17 cellular contexts compared by ENCODE assay signal in the genomic region with DNA sequence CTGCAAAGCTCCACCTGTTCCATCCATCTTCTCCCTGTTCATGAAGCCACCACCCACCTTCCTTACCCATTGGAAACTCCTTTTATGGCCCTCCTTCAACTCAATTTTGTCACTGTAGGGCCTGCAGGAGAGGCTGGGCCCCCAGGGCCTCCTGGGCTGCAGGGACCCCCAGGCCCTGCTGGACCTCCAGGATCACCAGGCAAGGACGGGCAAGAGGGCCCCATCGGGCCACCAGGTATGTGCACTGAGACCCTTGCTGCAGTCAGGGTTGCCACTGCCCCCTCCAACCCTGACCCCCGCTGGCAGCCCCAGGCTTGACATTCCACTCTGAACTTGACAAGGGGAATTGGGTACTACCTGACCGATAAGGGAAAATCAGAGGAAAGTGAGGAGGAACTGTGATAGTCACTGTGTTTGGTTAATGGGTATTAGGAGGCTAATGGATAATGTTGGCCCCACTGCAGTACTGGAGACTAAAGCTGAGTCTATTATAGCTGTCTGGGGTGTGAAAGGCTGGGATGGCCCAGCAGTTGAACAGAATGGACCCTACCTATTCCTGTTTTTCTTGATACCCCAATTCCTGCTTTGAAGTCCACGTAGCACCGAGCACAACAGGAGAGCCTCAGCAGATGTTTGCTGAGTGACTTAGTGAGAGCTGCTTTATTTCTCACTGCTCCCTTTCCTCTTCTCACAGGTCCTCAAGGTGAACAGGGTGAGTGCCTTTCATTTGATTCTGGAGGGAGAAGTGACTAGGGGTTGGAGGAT. TPM values are rescaled to one million over a fixed set of nuclear protein-coding genes. Genes with fewer than 3 reads are reported as not detected.
DNase-seq lines count a peak whose midpoint lies in the region; ATAC-seq, FAIRE-seq and TF ChIP-seq lines count a peak whose summit lies in the region.
"Had no signal": no experiment of that assay in that cellular context is flagged by ENCODE, and none has a peak within 500 bp of the region (broad histone marks: within the 10 kb centered on the region; RNA-seq: fewer than 3 reads in every experiment).

No MANE protein-coding gene starts in this region.

- intact Hi-C loops in activated CD8-positive, alpha-beta T cell treated with anti-CD3 and anti-CD28 coated beads for 36 hours (cut with micrococcal nuclease): loop anchor here (5.0 kb wide), 1 partner anchor 122 kb away; no protein-coding TSS in a partner anchor

- no peak overlapping the region for H4K8ac ChIP-seq in mesendoderm (ENCODE audit: low read depth, low read length)

- no peak overlapping the region for H2AK5ac ChIP-seq in mesendoderm (ENCODE audit: low read length)

- H2BK5ac ChIP-seq in mesendoderm (ENCODE audit: low read length): no peak overlapping the region

- peak overlapping the region; percentile 44 for H3K56ac ChIP-seq in mesendoderm (ENCODE audit: low read length)

- H3K4me1 ChIP-seq in mesendoderm (ENCODE audit: control insufficient read depth, low read depth, low read length) (peaks cover 2% of the 10 kb centered on the region), stomach smooth muscle (ENCODE audit: control insufficient read depth, insufficient read depth, low read length) (peaks cover 77% of the 10 kb centered on the region)

- H3K4ac ChIP-seq in mesendoderm (ENCODE audit: low read depth, low read length): no peak overlapping the region

- H3K9me3 ChIP-seq in stomach smooth muscle (ENCODE audit: control insufficient read depth in 2 of 2, low read length in 2 of 2): no peaks in the 10 kb centered on the region

- H3K23ac ChIP-seq in mesendoderm (ENCODE audit: low read length): no peak overlapping the region

- H3K27me3 ChIP-seq in mesendoderm (ENCODE audit: insufficient read depth, low read length, poor library complexity) (no peaks in the 10 kb centered on the region), stomach smooth muscle (ENCODE audit: control insufficient read depth in 1 of 2, insufficient read depth in 2 of 2, low read length in 2 of 2) (no peaks in the 10 kb centered on the region)

- no peak for ATAC-seq in activated T-cell treated with anti-CD3 and anti-CD28 coated beads, Interleukin-2, amount 50 U/mL, for 72 hours (replicated peaks in 1 of 2)
- no peak for ATAC-seq in activated T-cell treated with anti-CD3 and anti-CD28 coated beads, Interleukin-2, amount 50 U/mL, for 4 hours
- no peak for ATAC-seq in activated CD8-positive, alpha-beta T cell treated with anti-CD3 and anti-CD28 coated beads for 36 hours
- ATAC-seq in GM18867 (IDR thresholded peaks at IDR 0.05; ENCODE audit: unreplicated experiment): no peak

- DNase-seq in activated T-cell treated with anti-CD3 and anti-CD28 coated beads, Interleukin-2, amount 50 U/mL, for 72 hours: no peak
- DNase-seq in activated T-cell treated with anti-CD3 and anti-CD28 coated beads, Interleukin-2, amount 50 U/mL, for 4 hours: no peak
- no peak for DNase-seq in activated CD8-positive, alpha-beta T cell treated with anti-CD3 and anti-CD28 coated beads for 36 hours
- DNase-seq in mesendoderm: no peak
- no peak for DNase-seq in activated CD4-positive, CD25-positive, alpha-beta regulatory T cell (lab: John Stamatoyannopoulos, UW)
- no peak for DNase-seq in GM12892 (ENCODE audit: insufficient read length)
- DNase-seq: activated CD4-positive, alpha-beta T cell treated with anti-CD3 and anti-CD28 coated beads, Interleukin-2, amount 50 U/mL, for 1 hour; GF-D8; Karpas-422; NCI-H1436; Right ventricle myocardium superior; stimulated activated naive CD4-positive, alpha-beta T cell treated with Interleukin-2 at 50 U/mL for 16 hours; T1000 had no signal

- no peaks in the 10 kb centered on the region for H3K79me2 ChIP-seq in mesendoderm (ENCODE audit: control insufficient read depth, insufficient read depth, low read length)

- no peaks in the 10 kb centered on the region for H3K79me1 ChIP-seq in mesendoderm (ENCODE audit: low read length)

- H3K27ac Mint-ChIP-seq in activated T-cell treated with anti-CD3 and anti-CD28 coated beads, Interleukin-2, amount 50 U/mL, for 72 hours: no peak overlapping the region
- peak overlapping the region; percentile 22 for H3K27ac Mint-ChIP-seq in activated CD8-positive, alpha-beta T cell treated with anti-CD3 and anti-CD28 coated beads for 36 hours

- no peak for TF ChIP-seq CTCF in activated CD8-positive, alpha-beta T cell treated with anti-CD3 and anti-CD28 coated beads for 36 hours (IDR thresholded peaks at IDR 0.05)

- no peak overlapping the region for H3K4me2 ChIP-seq in mesendoderm (ENCODE audit: low read length)

- no peak overlapping the region for H2BK15ac ChIP-seq in mesendoderm (replicated peaks; ENCODE audit: low read depth)

- no peak overlapping the region for H3K27ac ChIP-seq in mesendoderm (ENCODE audit: low read depth, low read length)
- H3K27ac ChIP-seq in stomach smooth muscle (ENCODE audit: low read length): peak overlapping the region; percentile 82
- H3K27ac ChIP-seq: HL-60 had no signal

- no peak overlapping the region for H2BK120ac ChIP-seq in mesendoderm (ENCODE audit: low read depth, low read length)

- CTCF ChIA-PET in activated CD8-positive, alpha-beta T cell treated with anti-CD3 and anti-CD28 coated beads for 36 hours (lab: Charles Lee): interaction anchor here (1.6 to 4.1 kb wide), 2 partner anchors 34 to 68 kb away, joined by 4 to 20 read pairs; a partner anchor contains a TSS

- H3K4me3 ChIP-seq in mesendoderm (ENCODE audit: low read length) (no peak overlapping the region), stomach smooth muscle (ENCODE audit: low read length in 2 of 2) (peak overlapping the region in 1 of 2 donors; percentile 22)

- TF ChIP-seq POLR2A in GM12892 (IDR thresholded peaks at IDR 0.05; ENCODE audit: low read depth, low read length): no peak

- FAIRE-seq in GM12892 (lab: Jason Lieb, UNC): no peak
- FAIRE-seq: urothelium cell line had no signal

- H4K5ac ChIP-seq in mesendoderm (ENCODE audit: low read length): no peak overlapping the region

- POLR2A ChIA-PET in activated CD8-positive, alpha-beta T cell treated with anti-CD3 and anti-CD28 coated beads for 36 hours (lab: Charles Lee): interaction anchor here (0.6 to 6.1 kb wide), 7 partner anchors 7 to 127 kb away, joined by 3 to 40 read pairs (median 3); a partner anchor contains a TSS

- peaks cover 64% of the 10 kb centered on the region for H3K4me1 Mint-ChIP-seq in activated T-cell treated with anti-CD3 and anti-CD28 coated beads, Interleukin-2, amount 50 U/mL, for 72 hours (ENCODE audit: low read depth)
- peaks cover 27% of the 10 kb centered on the region for H3K4me1 Mint-ChIP-seq in activated T-cell treated with anti-CD3 and anti-CD28 coated beads, Interleukin-2, amount 50 U/mL, for 4 hours (ENCODE audit: low read depth)
- peaks cover 33% of the 10 kb centered on the region for H3K4me1 Mint-ChIP-seq in activated CD8-positive, alpha-beta T cell treated with anti-CD3 and anti-CD28 coated beads for 36 hours (ENCODE audit: low read depth)

- no peaks in the 10 kb centered on the region for H3K36me3 ChIP-seq in mesendoderm (ENCODE audit: control insufficient read depth, insufficient read depth, low read length)
- peaks cover 2 to 19% of the 10 kb centered on the region in 2 donors for H3K36me3 ChIP-seq in stomach smooth muscle (ENCODE audit: control insufficient read depth in 2 of 2, insufficient read depth in 2 of 2, low read length in 2 of 2)

- H3K9ac ChIP-seq in mesendoderm (ENCODE audit: low read length) (no peak overlapping the region), stomach smooth muscle (ENCODE audit: low read length in 2 of 2) (peak overlapping the region in 1 of 2 donors; percentile 47)

- H3K36me3 Mint-ChIP-seq in activated T-cell treated with anti-CD3 and anti-CD28 coated beads, Interleukin-2, amount 50 U/mL, for 72 hours (ENCODE audit: insufficient read depth in 2 of 2): no peaks in the 10 kb centered on the region
- no peaks in the 10 kb centered on the region for H3K36me3 Mint-ChIP-seq in activated T-cell treated with anti-CD3 and anti-CD28 coated beads, Interleukin-2, amount 50 U/mL, for 4 hours (ENCODE audit: insufficient read depth)
- H3K36me3 Mint-ChIP-seq in activated CD8-positive, alpha-beta T cell treated with anti-CD3 and anti-CD28 coated beads for 36 hours (ENCODE audit: low read depth): no peaks in the 10 kb centered on the region

- no peaks in the 10 kb centered on the region for H3K9me3 Mint-ChIP-seq in activated T-cell treated with anti-CD3 and anti-CD28 coated beads, Interleukin-2, amount 50 U/mL, for 72 hours
- H3K9me3 Mint-ChIP-seq in activated T-cell treated with anti-CD3 and anti-CD28 coated beads, Interleukin-2, amount 50 U/mL, for 4 hours: no peaks in the 10 kb centered on the region
- H3K9me3 Mint-ChIP-seq in activated CD8-positive, alpha-beta T cell treated with anti-CD3 and anti-CD28 coated beads for 36 hours: no peaks in the 10 kb centered on the region

- WGBS in mesendoderm (ENCODE audit: extremely low coverage, insufficient coverage, low lambda C conversion rate): no CpG with 5 or more reads among the region's 6 CpGs

- peak overlapping the region; percentile 10 to 95 for H3K4me3 Mint-ChIP-seq in activated T-cell treated with anti-CD3 and anti-CD28 coated beads, Interleukin-2, amount 50 U/mL, for 72 hours
- H3K4me3 Mint-ChIP-seq in activated T-cell treated with anti-CD3 and anti-CD28 coated beads, Interleukin-2, amount 50 U/mL, for 4 hours: no peak overlapping the region
- peak overlapping the region; percentile 82 for H3K4me3 Mint-ChIP-seq in activated CD8-positive, alpha-beta T cell treated with anti-CD3 and anti-CD28 coated beads for 36 hours

- H3K27me3 Mint-ChIP-seq in activated T-cell treated with anti-CD3 and anti-CD28 coated beads, Interleukin-2, amount 50 U/mL, for 72 hours (ENCODE audit: low read depth): no peaks in the 10 kb centered on the region
- H3K27me3 Mint-ChIP-seq in activated T-cell treated with anti-CD3 and anti-CD28 coated beads, Interleukin-2, amount 50 U/mL, for 4 hours (ENCODE audit: low read depth): no peaks in the 10 kb centered on the region
- no peaks in the 10 kb centered on the region for H3K27me3 Mint-ChIP-seq in activated CD8-positive, alpha-beta T cell treated with anti-CD3 and anti-CD28 coated beads for 36 hours

- H3K18ac ChIP-seq in mesendoderm (ENCODE audit: low read length): no peak overlapping the region

RNA-seq across cellular contexts. Expression of a gene that starts 2.1 kb away (rescaled TPM):
- 10 to 100 TPM; 11.9 to 12.9 TPM for total RNA-seq in activated T-cell treated with anti-CD3 and anti-CD28 coated beads, Interleukin-2, amount 50 U/mL, for 72 hours
- total RNA-seq in activated T-cell treated with anti-CD3 and anti-CD28 coated beads, Interleukin-2, amount 50 U/mL, for 4 hours: 10 to 100 TPM in 1 of 3 donors, 1 to 10 TPM in 2; 5.2 to 10.7 (median 5.5) TPM
- 1 to 10 TPM; 6.7 to 9.5 TPM for total RNA-seq in activated CD8-positive, alpha-beta T cell treated with anti-CD3 and anti-CD28 coated beads for 36 hours
- polyA plus RNA-seq in mesendoderm (2013, experiment 1 of 2): 2.0 TPM
- polyA plus RNA-seq in mesendoderm (2013, experiment 2 of 2): 2.3 TPM
- polyA plus RNA-seq in GM12892 (2012; ENCODE audit: missing spikeins): 2.6 TPM

RNA-seq across cellular contexts. Expression of a gene that starts 6.1 kb away (rescaled TPM):
- total RNA-seq in activated T-cell treated with anti-CD3 and anti-CD28 coated beads, Interleukin-2, amount 50 U/mL, for 72 hours: 1 to 10 TPM in 1 of 2 donors, under 1 TPM in 1; 0.36 to 1.0 TPM
- 1 to 10 TPM in 2 of 3 donors, under 1 TPM in 1; 0.76 to 1.4 (median 1.3) TPM for total RNA-seq in activated T-cell treated with anti-CD3 and anti-CD28 coated beads, Interleukin-2, amount 50 U/mL, for 4 hours
- under 1 TPM; 0.61 to 0.63 TPM for total RNA-seq in activated CD8-positive, alpha-beta T cell treated with anti-CD3 and anti-CD28 coated beads for 36 hours
- polyA plus RNA-seq in mesendoderm (2013, experiment 1 of 2): 3.4 TPM
- polyA plus RNA-seq in mesendoderm (2013, experiment 2 of 2): 3.3 TPM
- 0.17 TPM for polyA plus RNA-seq in GM12892 (2012; ENCODE audit: missing spikeins)

RNA-seq across cellular contexts. Expression of a gene that starts 13.0 kb away (rescaled TPM):
- 100 to 1,000 TPM; 238 to 260 TPM for total RNA-seq in activated T-cell treated with anti-CD3 and anti-CD28 coated beads, Interleukin-2, amount 50 U/mL, for 72 hours
- 100 to 1,000 TPM; 225 to 244 (median 229) TPM for total RNA-seq in activated T-cell treated with anti-CD3 and anti-CD28 coated beads, Interleukin-2, amount 50 U/mL, for 4 hours
- 100 to 1,000 TPM; 257 to 262 TPM for total RNA-seq in activated CD8-positive, alpha-beta T cell treated with anti-CD3 and anti-CD28 coated beads for 36 hours
- 795 TPM for polyA plus RNA-seq in mesendoderm (2013, experiment 1 of 2)
- polyA plus RNA-seq in mesendoderm (2013, experiment 2 of 2): 787 TPM
- polyA plus RNA-seq in GM12892 (2012; ENCODE audit: missing spikeins): 443 TPM

RNA-seq across cellular contexts. Expression of a gene that starts 33.0 kb away (rescaled TPM):
- 10 to 100 TPM; 12.1 to 16.1 TPM for total RNA-seq in activated T-cell treated with anti-CD3 and anti-CD28 coated beads, Interleukin-2, amount 50 U/mL, for 72 hours
- total RNA-seq in activated T-cell treated with anti-CD3 and anti-CD28 coated beads, Interleukin-2, amount 50 U/mL, for 4 hours: 10 to 100 TPM in 1 of 3 donors, 1 to 10 TPM in 2; 6.5 to 11.2 (median 9.2) TPM
- 10 to 100 TPM; 12.2 to 16.4 TPM for total RNA-seq in activated CD8-positive, alpha-beta T cell treated with anti-CD3 and anti-CD28 coated beads for 36 hours
- polyA plus RNA-seq in mesendoderm (2013, experiment 1 of 2): 24.5 TPM
- 24.9 TPM for polyA plus RNA-seq in mesendoderm (2013, experiment 2 of 2)
- 18.1 TPM for polyA plus RNA-seq in GM12892 (2012; ENCODE audit: missing spikeins)

RNA-seq across cellular contexts. Expression of a gene that starts 34.4 kb away (rescaled TPM):
- total RNA-seq in activated T-cell treated with anti-CD3 and anti-CD28 coated beads, Interleukin-2, amount 50 U/mL, for 72 hours: 1 to 10 TPM in 1 of 2 donors, under 1 TPM in 1; 0.81 to 2.4 TPM
- total RNA-seq in activated T-cell treated with anti-CD3 and anti-CD28 coated beads, Interleukin-2, amount 50 U/mL, for 4 hours: 1 to 10 TPM; 2.6 to 7.3 (median 2.7) TPM
- 1 to 10 TPM; 3.7 to 4.3 TPM for total RNA-seq in activated CD8-positive, alpha-beta T cell treated with anti-CD3 and anti-CD28 coated beads for 36 hours
- 2.0 TPM for polyA plus RNA-seq in mesendoderm (2013, experiment 1 of 2)
- polyA plus RNA-seq in mesendoderm (2013, experiment 2 of 2): 2.0 TPM
- 5.6 TPM for polyA plus RNA-seq in GM12892 (2012; ENCODE audit: missing spikeins)
